Comparison of ENCODE assay signal across 15 cellular contexts in the genomic region with DNA sequence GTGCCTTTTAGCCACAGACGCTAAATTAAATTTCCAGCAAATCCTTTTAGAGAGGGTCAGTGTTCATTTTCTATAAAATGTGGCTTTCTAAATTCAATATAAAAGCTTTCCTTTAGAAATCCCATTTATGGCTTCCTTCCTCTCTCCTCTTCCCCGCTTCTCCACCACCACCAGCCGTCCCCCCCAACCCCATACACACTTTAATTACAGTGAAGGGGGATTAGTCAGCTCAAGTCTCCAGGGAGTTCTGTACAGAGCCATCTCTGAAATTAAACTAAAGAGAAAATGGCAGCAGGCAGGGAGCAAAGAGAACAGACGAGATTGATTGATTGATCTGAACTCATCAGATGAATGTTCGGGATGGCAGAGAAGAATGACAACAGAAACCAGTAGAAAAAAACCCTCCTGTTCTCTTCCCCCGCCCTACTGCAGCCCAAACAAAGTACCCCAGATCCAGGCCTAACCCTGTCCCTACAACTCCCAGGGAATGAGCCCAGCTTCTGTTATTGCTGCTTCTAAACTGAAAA.
"Had no signal": no experiment of that assay in that cellular context is flagged by ENCODE, and none has a peak within 500 bp of the region (broad histone marks: within the 10 kb centered on the region; RNA-seq: fewer than 3 reads in every experiment).

No MANE protein-coding gene starts in this region.

- DNase-seq: activated CD4-positive, alpha-beta T cell treated with anti-CD3 and anti-CD28 coated beads, Interleukin-2, amount 50 U/mL, for 48 hours; activated naive CD4-positive, alpha-beta T cell; activated naive CD8-positive, alpha-beta T cell treated with anti-CD3 and anti-CD28 coated beads, Interleukin-2, amount 10 ng/mL, durations not matched to agents 7 days and 5 days; amygdala; effector memory CD4-positive, alpha-beta T cell; esophagus squamous epithelium; left ventricle myocardium superior; stimulated activated CD4-positive, alpha-beta T cell treated with anti-CD3 and anti-CD28 coated beads, Interleukin-12 subunit alpha, Interleukin-12 subunit beta, amount 100 ng/mL, for 4 hours; stimulated activated CD4-positive, alpha-beta T cell treated with anti-CD3 and anti-CD28 coated beads, Interleukin-1b, Interleukin-23, amount 100 ng/mL, for 48 hours; stimulated activated CD8-positive, alpha-beta memory T cell treated with anti-CD3 and anti-CD28 coated beads, Interleukin-4, amount 100 ng/mL, for 48 hours; stimulated activated naive CD4-positive, alpha-beta T cell treated with Interleukin-2 at 50 U/mL for 16 hours; T-cell; tibial artery had no signal

- H3K4me1 Mint-ChIP-seq: activated naive CD8-positive, alpha-beta T cell treated with anti-CD3 and anti-CD28 coated beads, Interleukin-2, amount 10 ng/mL, durations not matched to agents 7 days and 5 days; T-cell had no signal

- H3K4me3 Mint-ChIP-seq: activated naive CD8-positive, alpha-beta T cell treated with anti-CD3 and anti-CD28 coated beads, Interleukin-2, amount 10 ng/mL, durations not matched to agents 7 days and 5 days; dendritic cell treated with granulocyte-macrophage colony-stimulating factor and Interleukin-4, amounts not matched to agents 40 ng/mL and 50 ng/mL, for 4 days; T-cell had no signal

- H3K27ac Mint-ChIP-seq: activated naive CD8-positive, alpha-beta T cell treated with anti-CD3 and anti-CD28 coated beads, Interleukin-2, amount 10 ng/mL, durations not matched to agents 7 days and 5 days; dendritic cell treated with granulocyte-macrophage colony-stimulating factor and Interleukin-4, amounts not matched to agents 40 ng/mL and 50 ng/mL, for 4 days; T-cell had no signal

- H3K27ac ChIP-seq: cardiac muscle cell, esophagus squamous epithelium had no signal

- H3K9me3 ChIP-seq: esophagus squamous epithelium, tibial artery had no signal

- H3K27me3 ChIP-seq: cardiac muscle cell, tibial artery had no signal

- H3K4me3 ChIP-seq: cardiac muscle cell, esophagus squamous epithelium, tibial artery had no signal

- ATAC-seq: left ventricle myocardium superior, T-cell had no signal

- H3K36me3 Mint-ChIP-seq: activated naive CD8-positive, alpha-beta T cell treated with anti-CD3 and anti-CD28 coated beads, Interleukin-2, amount 10 ng/mL, durations not matched to agents 7 days and 5 days; T-cell had no signal

- H3K9me3 Mint-ChIP-seq: dendritic cell treated with granulocyte-macrophage colony-stimulating factor and Interleukin-4, amounts not matched to agents 40 ng/mL and 50 ng/mL, for 4 days had no signal

- H3K36me3 ChIP-seq: cardiac muscle cell had no signal
